Comparison of ENCODE assay signal across 17 cellular contexts in genomic region chr19:1447944-1448343, GRCh38. TPM values are rescaled to one million over a fixed set of nuclear protein-coding genes. Genes with fewer than 3 reads are reported as not detected.
A peak's percentile ranks its signal among the peaks of the same experiment; 100 is the strongest.
DNase-seq lines count a peak whose midpoint lies in the region; ATAC-seq and TF ChIP-seq lines count a peak whose summit lies in the region.
"Had no signal": no experiment of that assay in that cellular context is flagged by ENCODE, and none has a peak within 500 bp of the region (broad histone marks: within the 10 kb centered on the region; RNA-seq: fewer than 3 reads in every experiment).

No MANE protein-coding gene starts in this region.

- in situ Hi-C loops in GM13976 (cut with MboI; ENCODE audit: low sequenced_read_pairs, unreplicated experiment): no loop called here

- peaks cover 61% of the 10 kb centered on the region for H3K27me3 Mint-ChIP-seq in activated T-cell treated with anti-CD3 and anti-CD28 coated beads, Interleukin-2, amount 50 U/mL, for 24 hours
- H3K27me3 Mint-ChIP-seq in T-cell (peaks cover 31 to 50% of the 10 kb centered on the region in 2 donors), glutamatergic neuron (ENCODE audit: unreplicated experiment) (peaks cover 26% of the 10 kb centered on the region), type B pancreatic cell (peaks cover 54% of the 10 kb centered on the region)

- H3K27ac Mint-ChIP-seq in activated T-cell treated with anti-CD3 and anti-CD28 coated beads, Interleukin-2, amount 50 U/mL, for 24 hours: peak overlapping the region; percentile 59
- H3K27ac Mint-ChIP-seq in T-cell: peak overlapping the region in 1 of 2 donors; percentile 19
- H3K27ac Mint-ChIP-seq in glutamatergic neuron (ENCODE audit: unreplicated experiment): peak overlapping the region; percentile 43
- no peak overlapping the region for H3K27ac Mint-ChIP-seq in type B pancreatic cell

- POLR2A ChIA-PET in T-cell (lab: Charles Lee): interaction anchor here in 1 of 2 donors (0.5 kb wide), 1 partner anchor 14 kb away, joined by 8 read pairs; no protein-coding TSS in a partner anchor

- TF ChIP-seq CTCF in glutamatergic neuron (IDR thresholded peaks at IDR 0.05; ENCODE audit: partially characterized antibody, unreplicated experiment) (no peak), type B pancreatic cell (conservative IDR thresholded peaks at IDR 0.05) (no peak), GM13976 (IDR thresholded peaks at IDR 0.05; ENCODE audit: borderline replicate concordance, control extremely low read depth, extremely low read depth, insufficient read depth, missing control alignments) (no peak)

- no peak overlapping the region for H3K4me3 Mint-ChIP-seq in activated T-cell treated with anti-CD3 and anti-CD28 coated beads, Interleukin-2, amount 50 U/mL, for 24 hours
- H3K4me3 Mint-ChIP-seq in T-cell (peak overlapping the region in 2 of 3 donors; percentile 24 to 50), glutamatergic neuron (ENCODE audit: unreplicated experiment) (peak overlapping the region; percentile 90), type B pancreatic cell (peak overlapping the region; percentile 52)

- H3K4me1 Mint-ChIP-seq in activated T-cell treated with anti-CD3 and anti-CD28 coated beads, Interleukin-2, amount 50 U/mL, for 24 hours (ENCODE audit: low read depth): peaks cover 28% of the 10 kb centered on the region
- peaks cover 7 to 36% (median 18%) of the 10 kb centered on the region in 3 donors for H3K4me1 Mint-ChIP-seq in T-cell
- H3K4me1 Mint-ChIP-seq in glutamatergic neuron (ENCODE audit: low read depth, unreplicated experiment): peaks cover 14% of the 10 kb centered on the region
- peaks cover 10% of the 10 kb centered on the region for H3K4me1 Mint-ChIP-seq in type B pancreatic cell (ENCODE audit: unreplicated experiment)

- peaks cover 3% of the 10 kb centered on the region for H3K36me3 Mint-ChIP-seq in activated T-cell treated with anti-CD3 and anti-CD28 coated beads, Interleukin-2, amount 50 U/mL, for 24 hours (ENCODE audit: low read depth)
- no peaks in the 10 kb centered on the region for H3K36me3 Mint-ChIP-seq in T-cell
- peaks cover 6% of the 10 kb centered on the region for H3K36me3 Mint-ChIP-seq in glutamatergic neuron (ENCODE audit: unreplicated experiment)
- no peaks in the 10 kb centered on the region for H3K36me3 Mint-ChIP-seq in type B pancreatic cell

- CTCF ChIA-PET in T-cell (lab: Charles Lee): no interaction called here

- H3K9me3 Mint-ChIP-seq in activated T-cell treated with anti-CD3 and anti-CD28 coated beads, Interleukin-2, amount 50 U/mL, for 24 hours: no peaks in the 10 kb centered on the region
- H3K9me3 Mint-ChIP-seq in T-cell (no peaks in the 10 kb centered on the region), glutamatergic neuron (ENCODE audit: unreplicated experiment) (peaks cover 24% of the 10 kb centered on the region), type B pancreatic cell (no peaks in the 10 kb centered on the region)

- no peak for ATAC-seq in T-cell (replicated peaks in 1 of 4)

- DNase-seq in activated T-cell treated with anti-CD3 and anti-CD28 coated beads, Interleukin-2, amount 50 U/mL, for 24 hours: no peak
- DNase-seq in activated T-cell treated with anti-CD3 and anti-CD28 coated beads, Interleukin-2, amount 50 U/mL, for 1 hour: no peak
- no peak for DNase-seq in T-cell
- DNase-seq in glutamatergic neuron: no peak
- DNase-seq in type B pancreatic cell (ENCODE audit: extremely low spot score, unreplicated experiment): no peak
- DNase-seq in GM13976 (ENCODE audit: low spot score): no peak
- DNase-seq in SW480 (ENCODE audit: low spot score): no peak
- DNase-seq: COR-L47, DMS153, GOT3, Kasumi-1, MM.1S, NCI-H1092 treated with DMSO at 0.1 percent for 48 hours, NCI-H1694 treated with DMSO at 0.1 percent for 48 hours, NCI-H2107, NCI-H2227 treated with DMSO at 0.1 percent for 48 hours, NCI-H524 treated with DMSO at 0.1 percent for 48 hours had no signal

RNA-seq across cellular contexts. Expression of gene APC2, which starts 2.0 kb away (rescaled TPM):
- total RNA-seq in T-cell: under 1 TPM; 0.08 to 0.29 (median 0.13) TPM
- total RNA-seq in glutamatergic neuron (ENCODE audit: unreplicated experiment): 371 TPM
- 1.2 and 9.2 TPM in 2 replicates for total RNA-seq in type B pancreatic cell (ENCODE audit: low replicate concordance)

RNA-seq across cellular contexts. Expression of gene RPS15, which starts 9.7 kb away (rescaled TPM):
- 1,000 to 10,000 TPM; 1,731 to 2,353 (median 2,282) TPM for total RNA-seq in T-cell
- total RNA-seq in glutamatergic neuron (ENCODE audit: unreplicated experiment): 603 TPM
- 1,251 and 1,344 TPM in 2 replicates for total RNA-seq in type B pancreatic cell (ENCODE audit: low replicate concordance)

RNA-seq across cellular contexts. Expression of gene C19orf25, which starts 31.1 kb away (rescaled TPM):
- 10 to 100 TPM; 30.8 to 76.2 (median 71.4) TPM for total RNA-seq in T-cell
- 29.2 TPM for total RNA-seq in glutamatergic neuron (ENCODE audit: unreplicated experiment)
- 36.6 and 37.5 TPM in 2 replicates for total RNA-seq in type B pancreatic cell (ENCODE audit: low replicate concordance)

RNA-seq across cellular contexts. Expression of gene DAZAP1, which starts 40.6 kb away (rescaled TPM):
- 100 to 1,000 TPM; 153 to 170 (median 161) TPM for total RNA-seq in T-cell
- 135 TPM for total RNA-seq in glutamatergic neuron (ENCODE audit: unreplicated experiment)
- 124 and 141 TPM in 2 replicates for total RNA-seq in type B pancreatic cell (ENCODE audit: low replicate concordance)

RNA-seq across cellular contexts. Expression of gene PCSK4, which starts 42.2 kb away (rescaled TPM):
- total RNA-seq in T-cell: 1 to 10 TPM; 5.2 to 9.8 (median 5.6) TPM
- 21.2 TPM for total RNA-seq in glutamatergic neuron (ENCODE audit: unreplicated experiment)
- total RNA-seq in type B pancreatic cell (ENCODE audit: low replicate concordance): 9.6 and 12.4 TPM in 2 replicates

Comparison
In these comparisons a context has a peak if more than half of its experiments do, and no peak if none do; other contexts are left out.
1. RNA of gene APC2, which starts 2.0 kb away (total RNA-seq): 371 TPM in glutamatergic neuron (single experiment); 1.2 to 9.2 TPM in type B pancreatic cell and 0.08 to 0.29 TPM in T-cell; every median in the first group is over 10 times any median in the second.